ENCODE assay signal across 17 cellular contexts in the genomic region with DNA sequence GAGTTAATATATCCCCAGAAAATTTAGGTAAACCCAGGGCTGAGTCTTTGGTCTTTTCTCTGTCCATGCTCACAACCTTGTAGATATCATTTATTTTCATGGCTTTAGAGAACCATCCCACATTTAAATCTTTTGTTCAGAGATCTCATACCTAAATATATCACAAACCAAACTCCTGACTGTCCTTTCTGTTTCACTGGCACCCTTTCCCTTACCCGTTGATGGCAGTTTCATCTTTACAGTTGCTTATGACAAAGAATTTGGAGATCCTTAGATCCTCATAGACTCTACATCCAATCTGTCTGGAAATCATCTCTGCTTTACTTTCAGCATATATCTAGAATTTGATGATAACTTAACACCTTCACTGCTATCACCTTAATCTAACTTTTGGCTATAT. TPM values are rescaled to one million over a fixed set of nuclear protein-coding genes. Genes with fewer than 3 reads are reported as not detected.
DNase-seq lines count a peak whose midpoint lies in the region; ATAC-seq and TF ChIP-seq lines count a peak whose summit lies in the region.
"Had no signal": no experiment of that assay in that cellular context is flagged by ENCODE, and none has a peak within 500 bp of the region (broad histone marks: within the 10 kb centered on the region; RNA-seq: fewer than 3 reads in every experiment).

No MANE protein-coding gene starts in this region.

- peak; percentile 65 for DNase-seq in RPMI8226
- DNase-seq in middle frontal gyrus (ENCODE audit: extremely low spot score, low spot score), result no peak
- no peak for DNase-seq in prostate gland (ENCODE audit: low spot score)
- DNase-seq: C1 segment of cervical spinal cord; Calu3; CD4-positive, alpha-beta memory T cell; COR-L47; DMS53; DMS79 treated with DMSO at 0.1 percent for 48 hours; GF-D8; GOT3; HFFc6 had no signal

- no peaks in the 10 kb centered on the region for H4K20me1 ChIP-seq in KMS-11 (ENCODE audit: insufficient read depth)

- no peak for TF ChIP-seq CTCF in KMS-11 (conservative IDR thresholded peaks at IDR 0.05; ENCODE audit: low read depth, low read length)
- TF ChIP-seq CTCF in prostate gland (IDR thresholded peaks at IDR 0.05), result no peak

- peak overlapping the region; percentile 23 for H2AFZ ChIP-seq in KMS-11 (ENCODE audit: low read depth)

- H3K4me3 ChIP-seq in KMS-11 (IDR thresholded peaks at IDR 0.05; ENCODE audit: insufficient read depth, low read depth, low read length) (no peak overlapping the region), prostate gland (no peak overlapping the region)
- H3K4me3 ChIP-seq: HAP-1 had no signal

- peak; percentile 32 for ATAC-seq in GM18511 (IDR thresholded peaks at IDR 0.05; ENCODE audit: unreplicated experiment)
- ATAC-seq in HG03095 (IDR thresholded peaks at IDR 0.05; ENCODE audit: unreplicated experiment), result no peak

- H3K36me3 ChIP-seq in KMS-11 (ENCODE audit: insufficient read depth) (no peaks in the 10 kb centered on the region), prostate gland (no peaks in the 10 kb centered on the region)
- H3K36me3 ChIP-seq: HAP-1 had no signal

- H3K27me3 ChIP-seq in KMS-11 (ENCODE audit: insufficient read depth, low read depth) (no peaks in the 10 kb centered on the region), prostate gland (replicated peaks; ENCODE audit: insufficient read depth) (no peaks in the 10 kb centered on the region)

- H3K4me1 ChIP-seq in KMS-11 (ENCODE audit: low read depth, poor library complexity, severe bottlenecking) (peaks cover 93% of the 10 kb centered on the region), prostate gland (replicated peaks) (no peaks in the 10 kb centered on the region)
- H3K4me1 ChIP-seq: HAP-1 had no signal

- H3K9ac ChIP-seq in KMS-11, result peak overlapping the region; percentile 41; the same call in 1 of the 2 replicates

- H3K27ac ChIP-seq in KMS-11 (peak overlapping the region; percentile 87), prostate gland (no peak overlapping the region)

- 0 out of 2 replicates have a peak, but pooled peaks cover 3% of the 10 kb centered on the region for H3K79me2 ChIP-seq in KMS-11 (ENCODE audit: insufficient read depth, low read depth)

- WGBS in prostate gland, result 91% methylated on average over 1 of the region's 1 CpG

- intact Hi-C loops in prostate gland (cut with DNase I), result no loop called here

- peak overlapping the region; percentile 97 for H3K4me2 ChIP-seq in KMS-11

- no peak for TF ChIP-seq POLR2A in prostate gland (IDR thresholded peaks at IDR 0.05)

- H3K9me3 ChIP-seq in prostate gland, result no peaks in the 10 kb centered on the region
- H3K9me3 ChIP-seq: HAP-1 had no signal

RNA-seq across cellular contexts. Expression of a gene that starts 19.2 kb away (rescaled TPM):
- total RNA-seq in prostate gland, result 10 to 100 TPM; 15.1 to 18.0 TPM
- total RNA-seq: CD4-positive, alpha-beta memory T cell; G401; HFFc6 had no signal
